In genomic region chr12:45988259-45988658, GRCh38 we compare ENCODE assay signal across 1 cellular context.
TF ChIP-seq lines count a peak whose summit lies in the region.

No MANE protein-coding gene starts in this region.

TF ChIP-seq in SK-N-SH, 30 proteins besides CTCF, POLR2A, EP300 and RAD21 (continued from another document):
- TF ChIP-seq REST (IDR thresholded peaks at IDR 0.05; ENCODE audit: low read depth, low read length): no peak
